19 cellular contexts compared by ENCODE assay signal in genomic region chr1:110173466-110174117, GRCh38. TPM values are rescaled to one million over a fixed set of nuclear protein-coding genes. Genes with fewer than 3 reads are reported as not detected.
DNase-seq lines count a peak whose midpoint lies in the region; ATAC-seq and TF ChIP-seq lines count a peak whose summit lies in the region.
"Had no signal": no experiment of that assay in that cellular context is flagged by ENCODE, and none has a peak within 500 bp of the region (broad histone marks: within the 10 kb centered on the region; RNA-seq: fewer than 3 reads in every experiment).

No MANE protein-coding gene starts in this region.

- H2BK120ac ChIP-seq in neuronal stem cell (ENCODE audit: low read depth, low read length), result no peak overlapping the region

- peaks cover 10% of the 10 kb centered on the region for H3K27me3 Mint-ChIP-seq in endothelial cell (ENCODE audit: unreplicated experiment)
- no peaks in the 10 kb centered on the region for H3K27me3 Mint-ChIP-seq in activated T-cell treated with anti-CD3 and anti-CD28 coated beads, Interleukin-2, amount 50 U/mL, for 4 hours (ENCODE audit: low read depth)

- peaks cover 56% of the 10 kb centered on the region for H3K36me3 Mint-ChIP-seq in endothelial cell (ENCODE audit: low read depth, unreplicated experiment)
- H3K36me3 Mint-ChIP-seq in activated T-cell treated with anti-CD3 and anti-CD28 coated beads, Interleukin-2, amount 50 U/mL, for 4 hours (ENCODE audit: insufficient read depth), result no peaks in the 10 kb centered on the region
- H3K36me3 Mint-ChIP-seq: CD8-positive, alpha-beta memory T cell; mesothelial cell of epicardium had no signal

- no peak overlapping the region for H3K14ac ChIP-seq in neuronal stem cell (ENCODE audit: low read length)

- H2BK5ac ChIP-seq in neuronal stem cell (ENCODE audit: low read length), result no peak overlapping the region

- H3K36me3 ChIP-seq in H7 (replicated peaks; ENCODE audit: control insufficient read depth, insufficient read depth, low read length), result no peaks in the 10 kb centered on the region
- no peaks in the 10 kb centered on the region for H3K36me3 ChIP-seq in neuronal stem cell (replicated peaks in 1 of 2; ENCODE audit: control insufficient read depth in 2 of 2, insufficient read depth in 2 of 2, low read length in 2 of 2)

- no peak overlapping the region for H4K8ac ChIP-seq in neuronal stem cell (ENCODE audit: low read depth, low read length)

- no peak overlapping the region for H2AFZ ChIP-seq in neuronal stem cell (ENCODE audit: low read length)

- no peaks in the 10 kb centered on the region for H3K79me1 ChIP-seq in neuronal stem cell (ENCODE audit: low read depth, low read length)

- H3K4me1 ChIP-seq in neuronal stem cell (ENCODE audit: control insufficient read depth in 2 of 2, insufficient read depth in 1 of 2, low read depth in 1 of 2, low read length in 2 of 2), result peaks cover 0 to 1% of the 10 kb centered on the region in 2 donors

- no peak overlapping the region for H3K18ac ChIP-seq in neuronal stem cell (ENCODE audit: low read length)

- H4K91ac ChIP-seq in neuronal stem cell (ENCODE audit: low read depth, low read length, poor library complexity), result no peak overlapping the region

- H3K4me3 ChIP-seq in H7 (ENCODE audit: insufficient read depth, low read depth, low read length) (no peak overlapping the region), neuronal stem cell (ENCODE audit: low read length in 2 of 2) (no peak overlapping the region)

- in situ Hi-C loops in GM13977 (cut with MboI; ENCODE audit: low pct_unique_long_range_greater_than_20kb, low sequenced_read_pairs, unreplicated experiment), result no loop called here

- WGBS in neuronal stem cell (ENCODE audit: extremely low coverage in 2 of 2, insufficient read length in 2 of 2, insufficient replicate concordance in 1 of 2), 2 donors, result no CpG with 5 or more reads among the region's 15 CpGs

- TF ChIP-seq CTCF in endothelial cell (IDR thresholded peaks at IDR 0.05; ENCODE audit: unreplicated experiment) (no peak), GM13977 (IDR thresholded peaks at IDR 0.05; ENCODE audit: extremely low read depth, insufficient read depth, missing control alignments) (no peak)

- no peaks in the 10 kb centered on the region for H3K9me3 ChIP-seq in neuronal stem cell (replicated peaks in 1 of 2; ENCODE audit: control insufficient read depth in 2 of 2, insufficient read depth in 1 of 2, low read depth in 1 of 2, low read length in 2 of 2)

- H3K4me3 Mint-ChIP-seq in endothelial cell (ENCODE audit: unreplicated experiment), result peak overlapping the region; percentile 65
- H3K4me3 Mint-ChIP-seq in activated T-cell treated with anti-CD3 and anti-CD28 coated beads, Interleukin-2, amount 50 U/mL, for 4 hours, result no peak overlapping the region
- H3K4me3 Mint-ChIP-seq: CD8-positive, alpha-beta memory T cell; mesothelial cell of epicardium; nephron had no signal

- DNase-seq in AG08396 (ENCODE audit: low spot score) (peak; percentile 41), H7 (peak; percentile 63), endothelial cell (ENCODE audit: low spot score) (no peak), neuronal stem cell (ENCODE audit: low spot score) (no peak), OCI-M1 (lab: John Stamatoyannopoulos, UW) (no peak), GM13977 (ENCODE audit: low spot score) (no peak), GF-D8 (lab: John Stamatoyannopoulos, UW) (no peak)
- no peak for DNase-seq in activated T-cell treated with anti-CD3 and anti-CD28 coated beads, Interleukin-2, amount 50 U/mL, for 4 hours
- DNase-seq: activated CD4-positive, alpha-beta T cell treated with anti-CD3 and anti-CD28 coated beads, Interleukin-2, amount 50 U/mL, for 4 hours; amniotic stem cell; caudate nucleus; CD8-positive, alpha-beta memory T cell; NCI-H510A; NK-92 treated with Interleukin-12 subunit alpha and Interleukin-12 subunit beta, amount 100 ng/mL, for 24 hours; T-helper 2 cell had no signal

- H3K27me3 ChIP-seq in H7 (ENCODE audit: control insufficient read depth, insufficient read depth, low read length) (no peaks in the 10 kb centered on the region; the same call in 1 of the 2 replicates), neuronal stem cell (ENCODE audit: control insufficient read depth in 3 of 3, insufficient read depth in 3 of 3, low read depth in 1 of 3, low read length in 3 of 3) (peaks cover 0 to 63% (median 0%) of the 10 kb centered on the region in 3 experiments)

- H3K9me3 Mint-ChIP-seq in endothelial cell (ENCODE audit: unreplicated experiment), result no peaks in the 10 kb centered on the region
- H3K9me3 Mint-ChIP-seq in activated T-cell treated with anti-CD3 and anti-CD28 coated beads, Interleukin-2, amount 50 U/mL, for 4 hours, result no peaks in the 10 kb centered on the region
- H3K9me3 Mint-ChIP-seq: mesothelial cell of epicardium had no signal

- H3K23ac ChIP-seq in neuronal stem cell (ENCODE audit: low read depth, low read length, poor library complexity), result no peak overlapping the region

- no peak overlapping the region for H3K27ac Mint-ChIP-seq in endothelial cell (ENCODE audit: unreplicated experiment)
- H3K27ac Mint-ChIP-seq: mesothelial cell of epicardium, nephron had no signal

- H2BK12ac ChIP-seq in neuronal stem cell (ENCODE audit: low read length), result no peak overlapping the region

- no peak overlapping the region for H3K27ac ChIP-seq in neuronal stem cell (replicated peaks; ENCODE audit: low read length)

- no peak for ATAC-seq in activated T-cell treated with anti-CD3 and anti-CD28 coated beads, Interleukin-2, amount 50 U/mL, for 4 hours

- H2AK5ac ChIP-seq in neuronal stem cell (ENCODE audit: low read depth, low read length), result peak overlapping the region; percentile 31

- H2BK15ac ChIP-seq in neuronal stem cell (ENCODE audit: low read length), result no peak overlapping the region

- no peak overlapping the region for H3K4me2 ChIP-seq in neuronal stem cell (ENCODE audit: insufficient read depth, low read length, poor library complexity, severe bottlenecking)

- H3K9ac ChIP-seq in neuronal stem cell (ENCODE audit: low read depth, low read length, poor library complexity), result no peak overlapping the region

- H3K4ac ChIP-seq in neuronal stem cell (ENCODE audit: low read length), result no peak overlapping the region

- no peaks in the 10 kb centered on the region for H3K4me1 Mint-ChIP-seq in endothelial cell (ENCODE audit: unreplicated experiment)
- H3K4me1 Mint-ChIP-seq in activated T-cell treated with anti-CD3 and anti-CD28 coated beads, Interleukin-2, amount 50 U/mL, for 4 hours (ENCODE audit: low read depth), result no peaks in the 10 kb centered on the region
- H3K4me1 Mint-ChIP-seq: CD8-positive, alpha-beta memory T cell had no signal

RNA-seq across cellular contexts. Expression of gene SLC6A17, which starts 23.3 kb away (rescaled TPM):
- 0.17 and 0.22 TPM in 2 replicates for total RNA-seq in H7 (2014; rRNA removed; shearing (Covaris generic))
- total RNA-seq in endothelial cell (ENCODE audit: unreplicated experiment), result 46.1 TPM
- polyA plus RNA-seq in neuronal stem cell (2013, experiment 1 of 2), result 0.11 TPM
- 0.07 TPM for polyA plus RNA-seq in neuronal stem cell (2013, experiment 2 of 2)
- total RNA-seq in activated T-cell treated with anti-CD3 and anti-CD28 coated beads, Interleukin-2, amount 50 U/mL, for 4 hours, result under 1 TPM in 2 of 3 donors, not detected in 1; 0.05 to 0.10 TPM
- total RNA-seq: pulmonary artery endothelial cell, ureter had no signal
- polyA plus RNA-seq: CD8-positive, alpha-beta memory T cell had no signal

RNA-seq across cellular contexts. Expression of gene KCNC4, which starts 36.5 kb away (rescaled TPM):
- 3.3 and 8.6 TPM in 2 replicates for total RNA-seq in H7 (2014; rRNA removed; shearing (Covaris generic))
- total RNA-seq in endothelial cell (ENCODE audit: unreplicated experiment), result 37.4 TPM
- 3.3 TPM for polyA plus RNA-seq in neuronal stem cell (2013, experiment 1 of 2)
- 3.2 TPM for polyA plus RNA-seq in neuronal stem cell (2013, experiment 2 of 2)
- total RNA-seq in activated T-cell treated with anti-CD3 and anti-CD28 coated beads, Interleukin-2, amount 50 U/mL, for 4 hours, result 1 to 10 TPM; 6.4 to 8.1 (median 7.9) TPM

Comparison
In these comparisons a context has a peak if more than half of its experiments do, and no peak if none do; other contexts are left out.
1. DNase-seq: peak in AG08396 (single experiment) and H7 (single experiment); none in endothelial cell (single experiment), neuronal stem cell (single experiment), OCI-M1 (single experiment), GM13977 (single experiment), GF-D8 (single experiment) and activated T-cell treated with anti-CD3 and anti-CD28 coated beads, Interleukin-2, amount 50 U/mL, for 4 hours (single experiment).
2. RNA of gene SLC6A17, which starts 23.3 kb away (total RNA-seq): 46.1 TPM in endothelial cell (single experiment); 0.17 to 0.22 TPM in H7 and 0.05 to 0.10 TPM in activated T-cell treated with anti-CD3 and anti-CD28 coated beads, Interleukin-2, amount 50 U/mL, for 4 hours; every median in the first group is over 10 times any median in the second.